In genomic region chr10:79148452-79149344, GRCh38 we compare ENCODE assay signal across 8 cellular contexts.
A peak's percentile ranks its signal among the peaks of the same experiment; 100 is the strongest.
DNase-seq lines count a peak whose midpoint lies in the region; ATAC-seq and TF ChIP-seq lines count a peak whose summit lies in the region.

No MANE protein-coding gene starts in this region.

- H3K4me3 ChIP-seq in HEK293 (ENCODE audit: low read depth, low read length) (no peak overlapping the region), hepatocyte (no peak overlapping the region), skeletal muscle satellite cell (ENCODE audit: low read length) (no peak overlapping the region), A673 (ENCODE audit: low read depth, low read length, poor library complexity, severe bottlenecking) (no peak overlapping the region)

- H3K4me1 ChIP-seq in HEK293 (ENCODE audit: control insufficient read depth, insufficient read depth, low read length): no peaks in the 10 kb centered on the region; the same call in 1 of the 2 replicates
- peaks cover 39% of the 10 kb centered on the region for H3K4me1 ChIP-seq in hepatocyte (ENCODE audit: insufficient read depth)
- H3K4me1 ChIP-seq in skeletal muscle satellite cell (ENCODE audit: control insufficient read depth, insufficient read depth, low read length): peaks cover 88% of the 10 kb centered on the region
- peaks cover 41% of the 10 kb centered on the region for H3K4me1 ChIP-seq in A673 (ENCODE audit: insufficient read depth, low read length, poor library complexity, severe bottlenecking)

- CTCF ChIA-PET in HEK293 (lab: Yijun Ruan, JAX): interaction anchor here (1.1 to 1.5 kb wide), 3 partner anchors 10 to 53 kb away, joined by 3 to 5 read pairs (median 3); no protein-coding TSS in a partner anchor
- CTCF ChIA-PET in GM10248 (lab: Yijun Ruan, JAX): interaction anchor here (1.6 kb wide), 2 partner anchors 10 to 15 kb away, joined by 4 read pairs; no protein-coding TSS in a partner anchor
- CTCF ChIA-PET in A673 (lab: Charles Lee): no interaction called here

- ATAC-seq in GM21360 (IDR thresholded peaks at IDR 0.05; ENCODE audit: unreplicated experiment): no peak
- no peak for ATAC-seq in GM21447 (IDR thresholded peaks at IDR 0.05; ENCODE audit: unreplicated experiment)

- no peaks in the 10 kb centered on the region for H3K9me2 ChIP-seq in hepatocyte (replicated peaks; ENCODE audit: insufficient read depth)

- no peaks in the 10 kb centered on the region for H3K27me3 ChIP-seq in hepatocyte
- H3K27me3 ChIP-seq in skeletal muscle satellite cell (ENCODE audit: control insufficient read depth, insufficient read depth, low read length): no peaks in the 10 kb centered on the region
- H3K27me3 ChIP-seq in A673 (replicated peaks; ENCODE audit: insufficient read depth, low read depth, low read length, poor library complexity): no peaks in the 10 kb centered on the region

- H2AFZ ChIP-seq in hepatocyte: no peak overlapping the region

- no peaks in the 10 kb centered on the region for H3K9me3 ChIP-seq in HEK293 (ENCODE audit: control insufficient read depth, insufficient read depth, low read depth, low read length)
- H3K9me3 ChIP-seq in hepatocyte (ENCODE audit: low read depth): no peaks in the 10 kb centered on the region
- no peaks in the 10 kb centered on the region for H3K9me3 ChIP-seq in skeletal muscle satellite cell (replicated peaks; ENCODE audit: low read length)
- no peaks in the 10 kb centered on the region for H3K9me3 ChIP-seq in A673 (ENCODE audit: low read depth, low read length, poor library complexity, severe bottlenecking)

- DNase-seq in amniotic epithelial cell (ENCODE audit: low read depth): peak; percentile 38
- DNase-seq in hepatocyte (ENCODE audit: low spot score): peak; percentile 46
- no peak for DNase-seq in GM10248 (ENCODE audit: extremely low spot score)
- DNase-seq in A673 (ENCODE audit: low spot score): no peak

- no peak overlapping the region for H3K4me2 ChIP-seq in hepatocyte
- H3K4me2 ChIP-seq in skeletal muscle satellite cell (ENCODE audit: low read length): peak overlapping the region; percentile 23

- intact Hi-C loops in A673 (cut with micrococcal nuclease; ENCODE audit: unreplicated experiment): no loop called here

- H3K9ac ChIP-seq in skeletal muscle satellite cell (ENCODE audit: low read depth, low read length): peak overlapping the region; percentile 81

- peaks cover 0 to 4% of the 10 kb centered on the region in 2 experiments; a peak in 1 of 3 replicates for H3K36me3 ChIP-seq in HEK293 (ENCODE audit: control insufficient read depth in 2 of 2, insufficient read depth in 1 of 2, low read length in 2 of 2)
- no peaks in the 10 kb centered on the region for H3K36me3 ChIP-seq in hepatocyte (replicated peaks; ENCODE audit: insufficient read depth, low read depth)
- peaks cover 35% of the 10 kb centered on the region for H3K36me3 ChIP-seq in skeletal muscle satellite cell (ENCODE audit: insufficient read depth, low read length)
- H3K36me3 ChIP-seq in A673 (ENCODE audit: insufficient read depth, low read length, poor library complexity, severe bottlenecking): no peaks in the 10 kb centered on the region

- H3K27ac ChIP-seq in HEK293 (ENCODE audit: extremely low read depth, low read depth, low read length) (no peak overlapping the region), hepatocyte (peak overlapping the region; percentile 90), A673 (ENCODE audit: low read depth, low read length, poor library complexity, severe bottlenecking) (no peak overlapping the region)

- H4K20me1 ChIP-seq in hepatocyte (ENCODE audit: insufficient read depth, poor library complexity, severe bottlenecking): peaks cover 59% of the 10 kb centered on the region

- TF ChIP-seq CTCF in HEK293 (tag by site-specific recombination; IDR thresholded peaks at IDR 0.05): no peak
- TF ChIP-seq CTCF in hepatocyte (IDR thresholded peaks at IDR 0.05; ENCODE audit: poor library complexity): no peak
- TF ChIP-seq CTCF in GM10248 (IDR thresholded peaks at IDR 0.05; ENCODE audit: control extremely low read depth, extremely low read depth, low read depth, missing control alignments): no peak
- TF ChIP-seq CTCF in A673 (conservative IDR thresholded peaks at IDR 0.05; ENCODE audit: low read depth, low read length): no peak

- 78% methylated on average over 16 of the region's 16 CpGs for WGBS in hepatocyte (ENCODE audit: low lambda C conversion rate, missing lambda C conversion rate)

- POLR2A ChIA-PET in HEK293 (lab: Yijun Ruan, JAX) (no interaction called here), GM10248 (lab: Yijun Ruan, JAX) (no interaction called here), A673 (lab: Charles Lee; ENCODE audit: low non-redundant PET) (no interaction called here)

- BruUV-seq in A673 (replicated peaks; lab: Mats Ljungman, UMichigan): no TSS peak

- peaks cover 81% of the 10 kb centered on the region for H3K79me2 ChIP-seq in hepatocyte

TF ChIP-seq in HEK293, 187 proteins besides CTCF, POLR2A, EP300 and RAD21:
- peak; percentile 37; the same call in 1 of the 2 replicates for TF ChIP-seq KLF1 (tag by site-specific recombination; IDR thresholded peaks at IDR 0.05)
- no peak for TF ChIP-seq ZNF354C (tag by site-specific recombination; IDR thresholded peaks at IDR 0.05; ENCODE audit: borderline replicate concordance, low read depth)
- TF ChIP-seq KLF17 (tag by site-specific recombination; IDR thresholded peaks at IDR 0.05): peak; percentile 44
- TF ChIP-seq ZNF174 (tag by site-specific recombination; IDR thresholded peaks at IDR 0.05): no peak
- no peak for TF ChIP-seq YY2 (tag by site-specific recombination; IDR thresholded peaks at IDR 0.05)
- no peak for TF ChIP-seq ZNF433 (tag by site-specific recombination; IDR thresholded peaks at IDR 0.05; ENCODE audit: low read depth)
- no peak for TF ChIP-seq ZNF530 (tag by site-specific recombination; IDR thresholded peaks at IDR 0.05; ENCODE audit: low read depth)
- no peak for TF ChIP-seq ZNF19 (tag by site-specific recombination; IDR thresholded peaks at IDR 0.05; ENCODE audit: low read depth)
- no peak for TF ChIP-seq ZNF184 (tag by site-specific recombination; IDR thresholded peaks at IDR 0.05)

Comparison
In these comparisons a context has a peak if more than half of its experiments do, and no peak if none do; other contexts are left out.
1. DNase-seq: peak in amniotic epithelial cell (single experiment) and hepatocyte (single experiment); none in GM10248 (single experiment) and A673 (single experiment).